ENCODE assay signal across 9 cellular contexts in genomic region chr1:150282558-150282958, GRCh38. TPM values are rescaled to one million over a fixed set of nuclear protein-coding genes. Genes with fewer than 3 reads are reported as not detected.
A peak's percentile ranks its signal among the peaks of the same experiment; 100 is the strongest.
DNase-seq lines count a peak whose midpoint lies in the region; ATAC-seq, FAIRE-seq and TF ChIP-seq lines count a peak whose summit lies in the region.
"Had no signal": no experiment of that assay in that cellular context is flagged by ENCODE, and none has a peak within 500 bp of the region (broad histone marks: within the 10 kb centered on the region; RNA-seq: fewer than 3 reads in every experiment).

No MANE protein-coding gene starts in this region.

- H3K9me3 ChIP-seq in astrocyte (ENCODE audit: insufficient read depth, low read depth, low read length): no peaks in the 10 kb centered on the region

- H4K20me1 ChIP-seq in astrocyte (ENCODE audit: insufficient read depth, low read length): no peaks in the 10 kb centered on the region

- H2AFZ ChIP-seq in astrocyte (ENCODE audit: low read depth, low read length): peak overlapping the region; percentile 96

- no peaks in the 10 kb centered on the region for H3K36me3 ChIP-seq in astrocyte (ENCODE audit: insufficient read depth, low read length)

- H3K4me3 Mint-ChIP-seq in T-helper 1 cell treated with Interleukin-12 subunit alpha and Interleukin-12 subunit beta and Interleukin-4 antibody, amounts not matched to agents 30 μg/mL and 1 μg/mL, for 36 hours: peak overlapping the region; percentile 96
- H3K4me3 Mint-ChIP-seq in astrocyte (ENCODE audit: unreplicated experiment): peak overlapping the region; percentile 95

- H3K27ac ChIP-seq in astrocyte (ENCODE audit: low read depth, low read length): peak overlapping the region; percentile 52
- peak overlapping the region; percentile 82 for H3K27ac ChIP-seq in layer of hippocampus (ENCODE audit: low read depth, low read length)
- H3K27ac ChIP-seq in temporal lobe (ENCODE audit: low read depth, low read length): peak overlapping the region; percentile 86

- no peaks in the 10 kb centered on the region for H3K9me3 Mint-ChIP-seq in T-helper 1 cell treated with Interleukin-12 subunit alpha and Interleukin-12 subunit beta and Interleukin-4 antibody, amounts not matched to agents 30 μg/mL and 1 μg/mL, for 36 hours
- peaks cover 2% of the 10 kb centered on the region for H3K9me3 Mint-ChIP-seq in astrocyte (ENCODE audit: unreplicated experiment)

- H3K4me1 Mint-ChIP-seq in T-helper 1 cell treated with Interleukin-12 subunit alpha and Interleukin-12 subunit beta and Interleukin-4 antibody, amounts not matched to agents 30 μg/mL and 1 μg/mL, for 36 hours (ENCODE audit: low read depth): peaks cover 22% of the 10 kb centered on the region
- peaks cover 8% of the 10 kb centered on the region for H3K4me1 Mint-ChIP-seq in astrocyte (ENCODE audit: low read depth, unreplicated experiment)

- H3K27ac Mint-ChIP-seq in T-helper 1 cell treated with Interleukin-12 subunit alpha and Interleukin-12 subunit beta and Interleukin-4 antibody, amounts not matched to agents 30 μg/mL and 1 μg/mL, for 36 hours: peak overlapping the region; percentile 85
- peak overlapping the region; percentile 88 for H3K27ac Mint-ChIP-seq in astrocyte (ENCODE audit: unreplicated experiment)

- no peak for FAIRE-seq in astrocyte (lab: Jason Lieb, UNC)

- H3K36me3 Mint-ChIP-seq in T-helper 1 cell treated with Interleukin-12 subunit alpha and Interleukin-12 subunit beta and Interleukin-4 antibody, amounts not matched to agents 30 μg/mL and 1 μg/mL, for 36 hours (ENCODE audit: low read depth): peaks cover 4% of the 10 kb centered on the region
- H3K36me3 Mint-ChIP-seq in astrocyte (ENCODE audit: low read depth, unreplicated experiment): peaks cover 8% of the 10 kb centered on the region

- ATAC-seq in GM19328 (IDR thresholded peaks at IDR 0.05; ENCODE audit: unreplicated experiment) (no peak), GM19324 (IDR thresholded peaks at IDR 0.05; ENCODE audit: low FRiP score, unreplicated experiment) (no peak)

- no peaks in the 10 kb centered on the region for H3K79me2 ChIP-seq in astrocyte (ENCODE audit: insufficient read depth, low read length)

- H3K27me3 ChIP-seq in astrocyte (ENCODE audit: insufficient read depth, low read length) (no peaks in the 10 kb centered on the region), layer of hippocampus (ENCODE audit: control insufficient read depth, insufficient read depth, low read length) (no peaks in the 10 kb centered on the region)

- peak overlapping the region; percentile 80 for H3K9ac ChIP-seq in astrocyte (ENCODE audit: low read length)

- TF ChIP-seq CTCF in astrocyte (IDR thresholded peaks at IDR 0.05; ENCODE audit: insufficient read depth, low read depth, low read length): no peak

- peak overlapping the region; percentile 74 for H3K4me3 ChIP-seq in astrocyte (ENCODE audit: insufficient read depth, low read depth, low read length)

- peaks cover 19% of the 10 kb centered on the region for H3K4me1 ChIP-seq in astrocyte (ENCODE audit: insufficient read depth, low read length)

- DNase-seq in T-helper 1 cell (no peak), astrocyte (ENCODE audit: low read depth) (no peak), GM19240 (ENCODE audit: insufficient read length, low spot score) (no peak)

- H3K27me3 Mint-ChIP-seq in T-helper 1 cell treated with Interleukin-12 subunit alpha and Interleukin-12 subunit beta and Interleukin-4 antibody, amounts not matched to agents 30 μg/mL and 1 μg/mL, for 36 hours (ENCODE audit: low read depth): peaks cover 17% of the 10 kb centered on the region
- H3K27me3 Mint-ChIP-seq in astrocyte (ENCODE audit: low read depth, unreplicated experiment): peaks cover 4% of the 10 kb centered on the region

- peak overlapping the region; percentile 99 for H3K4me2 ChIP-seq in astrocyte (ENCODE audit: low read length)

RNA-seq across cellular contexts. Expression of gene CIART, which starts 0.2 kb away (rescaled TPM):
- total RNA-seq in astrocyte (4.8 and 6.3 TPM in 2 replicates), temporal lobe (1.7 TPM)

RNA-seq across cellular contexts. Expression of gene C1orf54, which starts 10.0 kb away (rescaled TPM):
- 7.9 and 9.6 TPM in 2 replicates for total RNA-seq in astrocyte
- total RNA-seq in temporal lobe: 4.7 TPM

RNA-seq across cellular contexts. Expression of gene MRPS21, which starts 11.1 kb away (rescaled TPM):
- total RNA-seq in astrocyte (63.7 and 65.0 TPM in 2 replicates), temporal lobe (44.7 TPM)

RNA-seq across cellular contexts. Expression of gene APH1A, which starts 13.7 kb away (rescaled TPM):
- total RNA-seq in astrocyte (99.9 and 100 TPM in 2 replicates), temporal lobe (44.0 TPM)

RNA-seq across cellular contexts. Expression of gene CA14, which starts 25.0 kb away (rescaled TPM):
- total RNA-seq in astrocyte (1.2 TPM in 2 replicates), temporal lobe (1.7 TPM)
- total RNA-seq: renal cortical epithelial cell had no signal
